In the genomic region with DNA sequence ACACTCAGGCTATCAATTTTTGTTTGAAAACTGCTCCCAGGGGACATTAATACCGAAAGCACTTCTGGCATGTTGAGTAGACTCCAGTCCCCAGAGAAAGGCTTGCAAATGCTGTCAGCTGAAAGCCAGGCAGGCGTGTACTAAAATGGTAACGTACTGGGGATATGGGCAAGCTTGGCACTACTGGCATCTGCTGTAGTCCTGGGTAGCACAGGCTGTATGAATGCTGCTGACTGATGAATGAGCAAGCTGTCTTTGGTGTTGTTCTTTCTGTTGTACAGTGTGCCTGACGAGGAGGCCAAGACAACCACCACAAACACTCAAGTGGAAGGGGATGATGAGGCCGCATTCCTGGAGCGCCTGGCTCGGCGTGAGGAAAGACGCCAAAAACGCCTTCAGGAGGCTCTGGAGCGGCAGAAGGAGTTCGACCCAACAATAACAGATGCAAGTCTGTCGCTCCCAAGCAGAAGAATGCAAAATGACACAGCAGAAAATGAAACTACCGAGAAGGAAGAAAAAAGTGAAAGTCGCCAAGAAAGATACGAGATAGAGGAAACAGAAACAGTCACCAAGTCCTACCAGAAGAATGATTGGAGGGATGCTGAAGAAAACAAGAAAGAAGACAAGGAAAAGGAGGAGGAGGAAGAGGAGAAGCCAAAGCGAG, we compare ENCODE assay signal across 8 cellular contexts. TPM values are rescaled to one million over a fixed set of nuclear protein-coding genes. Genes with fewer than 3 reads are reported as not detected.
A peak's percentile ranks its signal among the peaks of the same experiment; 100 is the strongest.
DNase-seq lines count a peak whose midpoint lies in the region; ATAC-seq and TF ChIP-seq lines count a peak whose summit lies in the region.

No MANE protein-coding gene starts in this region.

- BruUV-seq in Calu3 (replicated peaks; lab: Mats Ljungman, UMichigan), result no TSS peak

- intact Hi-C loops in Calu3 (cut with micrococcal nuclease; ENCODE audit: unreplicated experiment), result no loop called here

- no peak for TF ChIP-seq CTCF in cardiac fibroblast (IDR thresholded peaks at IDR 0.05; ENCODE audit: low read depth, low read length)
- no peak for TF ChIP-seq CTCF in progenitor cell of endocrine pancreas (IDR thresholded peaks at IDR 0.05; ENCODE audit: unreplicated experiment)
- no peak for TF ChIP-seq CTCF in Calu3 (IDR thresholded peaks at IDR 0.05; ENCODE audit: unreplicated experiment)

- H3K27ac Mint-ChIP-seq in progenitor cell of endocrine pancreas, result peak overlapping the region; percentile 21
- H3K27ac Mint-ChIP-seq in Calu3 (ENCODE audit: unreplicated experiment), result no peak overlapping the region

- CTCF ChIA-PET in Calu3 (lab: Charles Lee), result no interaction called here

- H3K4me3 ChIP-seq in cardiac fibroblast (replicated peaks in 1 of 2; ENCODE audit: low read depth in 2 of 2, low read length in 2 of 2), result peak overlapping the region in 1 of 2 donors; percentile 37

- peaks cover 38% of the 10 kb centered on the region for H3K36me3 Mint-ChIP-seq in progenitor cell of endocrine pancreas (ENCODE audit: insufficient read depth)
- H3K36me3 Mint-ChIP-seq in Calu3 (ENCODE audit: insufficient read depth, unreplicated experiment), result no peaks in the 10 kb centered on the region

- peaks cover 4% of the 10 kb centered on the region for H3K9me3 Mint-ChIP-seq in progenitor cell of endocrine pancreas (ENCODE audit: low read depth)
- no peaks in the 10 kb centered on the region for H3K9me3 Mint-ChIP-seq in Calu3 (ENCODE audit: low read depth, unreplicated experiment)

- H3K27me3 Mint-ChIP-seq in progenitor cell of endocrine pancreas (no peaks in the 10 kb centered on the region), Calu3 (ENCODE audit: unreplicated experiment) (no peaks in the 10 kb centered on the region)

- ATAC-seq in GM18511 (IDR thresholded peaks at IDR 0.05; ENCODE audit: unreplicated experiment), result peak; percentile 84
- ATAC-seq in HG02852 (IDR thresholded peaks at IDR 0.05; ENCODE audit: unreplicated experiment), result peak; percentile 67

- DNase-seq in cardiac fibroblast (ENCODE audit: low read depth in 2 of 2) (peak; percentile 87 to 94), progenitor cell of endocrine pancreas (ENCODE audit: low spot score, unreplicated experiment) (no peak), H4 (ENCODE audit: low spot score) (no peak), HPDE6-E6E7 (ENCODE audit: extremely low spot score) (no peak), HUDEP-2 (lab: John Stamatoyannopoulos, UW; ENCODE audit: unreplicated experiment in 76 of 76) (no peak), Calu3 (no peak)

- H3K4me3 Mint-ChIP-seq in progenitor cell of endocrine pancreas (ENCODE audit: low read depth) (no peak overlapping the region), Calu3 (ENCODE audit: low read depth, unreplicated experiment) (no peak overlapping the region)

- H3K4me1 Mint-ChIP-seq in progenitor cell of endocrine pancreas (ENCODE audit: low read depth), result peaks cover 12% of the 10 kb centered on the region
- no peaks in the 10 kb centered on the region for H3K4me1 Mint-ChIP-seq in Calu3 (ENCODE audit: low read depth, unreplicated experiment)

RNA-seq across cellular contexts. Expression of a gene that starts 53.5 kb away (rescaled TPM):
- 7.7 and 8.8 TPM in 2 replicates for total RNA-seq in progenitor cell of endocrine pancreas
- 1.2 TPM in 1 of 2 replicates, not detected in the other for total RNA-seq in H4 (2014; rRNA removed; shearing (Covaris generic))
- 5.4 and 6.3 TPM in 2 replicates for total RNA-seq in Calu3 (2022)

Comparison
In these comparisons a context has a peak if more than half of its experiments do, and no peak if none do; other contexts are left out.
1. DNase-seq: peak in cardiac fibroblast (2 of 2); none in progenitor cell of endocrine pancreas (single experiment), H4 (single experiment), HPDE6-E6E7 (single experiment), HUDEP-2 (0 of 76) and Calu3 (single experiment).